Comparison of ENCODE assay signal across 16 cellular contexts in genomic region chrX:41339148-41339547, GRCh38. TPM values are rescaled to one million over a fixed set of nuclear protein-coding genes. Genes with fewer than 3 reads are reported as not detected.
A peak's percentile ranks its signal among the peaks of the same experiment; 100 is the strongest.
DNase-seq lines count a peak whose midpoint lies in the region; ATAC-seq, FAIRE-seq and TF ChIP-seq lines count a peak whose summit lies in the region.
"Had no signal": no experiment of that assay in that cellular context is flagged by ENCODE, and none has a peak within 500 bp of the region (broad histone marks: within the 10 kb centered on the region; RNA-seq: fewer than 3 reads in every experiment).

No MANE protein-coding gene starts in this region.

- peaks cover 95% of the 10 kb centered on the region for H4K20me1 ChIP-seq in neural progenitor cell (ENCODE audit: low read depth)

- DNase-seq in CD8-positive, alpha-beta memory T cell: no peak
- DNase-seq in T-helper 17 cell (no peak), neural progenitor cell (ENCODE audit: low spot score) (no peak), MG63 (no peak), GM19239 (ENCODE audit: insufficient read length, low spot score) (no peak), esophagus squamous epithelium (lab: John Stamatoyannopoulos, UW) (no peak), superior temporal gyrus (ENCODE audit: extremely low spot score) (no peak)
- no peak for DNase-seq in effector memory CD8-positive, alpha-beta T cell
- DNase-seq: activated CD4-positive, alpha-beta T cell treated with anti-CD3 and anti-CD28 coated beads for 4 hours; Caco-2; erythroblast; NCI-H2029 treated with DMSO at 0.1 percent for 48 hours; NK-92 treated with Interleukin-12 subunit alpha and Interleukin-12 subunit beta, amount 100 ng/mL, for 24 hours; SK-N-SH had no signal

- peaks cover 100% of the 10 kb centered on the region for H3K79me2 ChIP-seq in neural progenitor cell (ENCODE audit: low read depth)

- CTCF ChIA-PET in CD8-positive, alpha-beta memory T cell (lab: Charles Lee): no interaction called here

- H3K27ac ChIP-seq in CD8-positive, alpha-beta memory T cell (ENCODE audit: low read depth, low read length): no peak overlapping the region
- H3K27ac ChIP-seq in neural progenitor cell (no peak overlapping the region), esophagus squamous epithelium (peak overlapping the region in 2 of 4 donors; percentile 98 to 99)

- peak overlapping the region; percentile 17 for H3K4me3 ChIP-seq in CD8-positive, alpha-beta memory T cell (ENCODE audit: low read length)
- H3K4me3 ChIP-seq in neural progenitor cell: no peak overlapping the region
- H3K4me3 ChIP-seq in MG63: no peak overlapping the region
- peak overlapping the region in 1 of 4 donors; percentile 35 for H3K4me3 ChIP-seq in esophagus squamous epithelium

- H2AFZ ChIP-seq in neural progenitor cell (replicated peaks): no peak overlapping the region

- intact Hi-C loops in esophagus squamous epithelium (cut with DNase I): no loop called here

- peaks cover 0 to 3% (median 0%) of the 10 kb centered on the region in 5 donors for H3K9me3 Mint-ChIP-seq in CD8-positive, alpha-beta memory T cell
- no peaks in the 10 kb centered on the region for H3K9me3 Mint-ChIP-seq in effector memory CD8-positive, alpha-beta T cell
- H3K9me3 Mint-ChIP-seq in neural progenitor cell: no peaks in the 10 kb centered on the region
- H3K9me3 Mint-ChIP-seq: IgD-negative memory B cell had no signal

- H3K4me2 ChIP-seq in neural progenitor cell: peak overlapping the region; percentile 87

- H3K9ac ChIP-seq in neural progenitor cell: no peak overlapping the region
- H3K9ac ChIP-seq: SK-N-SH had no signal

- no peak for TF ChIP-seq POLR2A in esophagus squamous epithelium (IDR thresholded peaks at IDR 0.05)

- no peak for FAIRE-seq in GM19239 (lab: Jason Lieb, UNC)

- 58 to 64% methylated on average over 2 to 4 of the region's 4 CpGs for WGBS in esophagus squamous epithelium, 2 donors

- peak overlapping the region; percentile 55 to 99 (median 98) for H3K4me3 Mint-ChIP-seq in CD8-positive, alpha-beta memory T cell
- H3K4me3 Mint-ChIP-seq in T-helper 17 cell (peak overlapping the region; percentile 70), neural progenitor cell (no peak overlapping the region)
- peak overlapping the region; percentile 95 to 100 for H3K4me3 Mint-ChIP-seq in effector memory CD8-positive, alpha-beta T cell

- ATAC-seq in T-helper 17 cell: no peak
- ATAC-seq in effector memory CD8-positive, alpha-beta T cell (replicated peaks): no peak
- ATAC-seq: HCT116 had no signal

- H3K36me3 ChIP-seq in CD8-positive, alpha-beta memory T cell (ENCODE audit: insufficient read depth, low read length): peaks cover 39% of the 10 kb centered on the region
- H3K36me3 ChIP-seq in neural progenitor cell (peaks cover 12% of the 10 kb centered on the region), MG63 (peaks cover 66% of the 10 kb centered on the region), esophagus squamous epithelium (peaks cover 26 to 58% (median 34%) of the 10 kb centered on the region in 3 donors)

- peak overlapping the region in 7 of 8 donors; percentile 10 to 100 (median 73) for H3K27ac Mint-ChIP-seq in CD8-positive, alpha-beta memory T cell
- H3K27ac Mint-ChIP-seq in T-helper 17 cell (peak overlapping the region; percentile 34), neural progenitor cell (no peak overlapping the region)
- H3K27ac Mint-ChIP-seq in effector memory CD8-positive, alpha-beta T cell: no peak overlapping the region

- peaks cover 16 to 87% (median 32%) of the 10 kb centered on the region in 3 donors for H3K36me3 Mint-ChIP-seq in CD8-positive, alpha-beta memory T cell
- peaks cover 2% of the 10 kb centered on the region for H3K36me3 Mint-ChIP-seq in T-helper 17 cell (ENCODE audit: low read depth)
- peaks cover 92% of the 10 kb centered on the region for H3K36me3 Mint-ChIP-seq in effector memory CD8-positive, alpha-beta T cell (ENCODE audit: insufficient read depth)
- H3K36me3 Mint-ChIP-seq in neural progenitor cell: peaks cover 20% of the 10 kb centered on the region

- no peaks in the 10 kb centered on the region for H3K27me3 ChIP-seq in CD8-positive, alpha-beta memory T cell (ENCODE audit: insufficient read depth, low read length, poor library complexity, severe bottlenecking)
- H3K27me3 ChIP-seq in neural progenitor cell: no peaks in the 10 kb centered on the region
- no peaks in the 10 kb centered on the region for H3K27me3 ChIP-seq in MG63
- no peaks in the 10 kb centered on the region for H3K27me3 ChIP-seq in esophagus squamous epithelium

- POLR2A ChIA-PET in CD8-positive, alpha-beta memory T cell (lab: Charles Lee): no interaction called here

- peaks cover 48% of the 10 kb centered on the region for H3F3A ChIP-seq in neural progenitor cell (ENCODE audit: low read depth)

- H3K27me3 Mint-ChIP-seq in CD8-positive, alpha-beta memory T cell: peaks cover 0 to 16% of the 10 kb centered on the region in 2 donors
- H3K27me3 Mint-ChIP-seq in T-helper 17 cell (no peaks in the 10 kb centered on the region), neural progenitor cell (ENCODE audit: insufficient read depth, low read depth) (peaks cover 3% of the 10 kb centered on the region)
- H3K27me3 Mint-ChIP-seq in effector memory CD8-positive, alpha-beta T cell: no peaks in the 10 kb centered on the region
- H3K27me3 Mint-ChIP-seq: IgD-negative memory B cell had no signal

- no peak for TF ChIP-seq CTCF in neural progenitor cell (IDR thresholded peaks at IDR 0.05)
- TF ChIP-seq CTCF in esophagus squamous epithelium (IDR thresholded peaks at IDR 0.05): no peak

- peaks cover 41% of the 10 kb centered on the region for H3K4me1 ChIP-seq in CD8-positive, alpha-beta memory T cell (ENCODE audit: insufficient read depth, low read length)
- H3K4me1 ChIP-seq in neural progenitor cell (peaks cover 13% of the 10 kb centered on the region), esophagus squamous epithelium (peaks cover 16 to 42% (median 26%) of the 10 kb centered on the region in 3 donors)

- no peaks in the 10 kb centered on the region for H3K9me3 ChIP-seq in CD8-positive, alpha-beta memory T cell (ENCODE audit: low read length)
- H3K9me3 ChIP-seq in T-helper 17 cell (ENCODE audit: control insufficient read depth, low read length, poor library complexity, severe bottlenecking) (no peaks in the 10 kb centered on the region), neural progenitor cell (ENCODE audit: low read depth) (no peaks in the 10 kb centered on the region), MG63 (no peaks in the 10 kb centered on the region), esophagus squamous epithelium (no peaks in the 10 kb centered on the region)
- H3K9me3 ChIP-seq: Caco-2, SK-N-SH had no signal

- H3K4me1 Mint-ChIP-seq in CD8-positive, alpha-beta memory T cell: peaks cover 60 to 84% (median 66%) of the 10 kb centered on the region in 3 donors
- H3K4me1 Mint-ChIP-seq in T-helper 17 cell: peaks cover 29% of the 10 kb centered on the region
- H3K4me1 Mint-ChIP-seq in effector memory CD8-positive, alpha-beta T cell (ENCODE audit: low read depth in 2 of 2): peaks cover 18 to 35% of the 10 kb centered on the region in 2 donors
- peaks cover 11% of the 10 kb centered on the region for H3K4me1 Mint-ChIP-seq in neural progenitor cell

RNA-seq across cellular contexts. Expression of gene DDX3X, which starts 5.2 kb away (rescaled TPM):
- 100 to 1,000 TPM; 354 to 357 TPM for total RNA-seq in CD8-positive, alpha-beta memory T cell
- polyA plus RNA-seq in CD8-positive, alpha-beta memory T cell: 240 TPM
- total RNA-seq in T-helper 17 cell (100 to 1,000 TPM; 795 to 944 TPM), neural progenitor cell (ENCODE audit: low replicate concordance) (216 and 264 TPM in 2 replicates), esophagus squamous epithelium (100 to 1,000 TPM; 164 to 219 (median 214) TPM)
- total RNA-seq in MG63 (2014; rRNA removed; shearing (Covaris generic); ENCODE audit: low replicate concordance): 94.9 and 143 TPM in 2 replicates

Comparison
In these comparisons a context has a peak if more than half of its experiments do, and no peak if none do; other contexts are left out.
1. H3K27ac Mint-ChIP-seq: peak in CD8-positive, alpha-beta memory T cell (7 of 8) and T-helper 17 cell (single experiment); none in effector memory CD8-positive, alpha-beta T cell (0 of 2) and neural progenitor cell (single experiment).